8 cellular contexts compared by ENCODE assay signal in the genomic region with DNA sequence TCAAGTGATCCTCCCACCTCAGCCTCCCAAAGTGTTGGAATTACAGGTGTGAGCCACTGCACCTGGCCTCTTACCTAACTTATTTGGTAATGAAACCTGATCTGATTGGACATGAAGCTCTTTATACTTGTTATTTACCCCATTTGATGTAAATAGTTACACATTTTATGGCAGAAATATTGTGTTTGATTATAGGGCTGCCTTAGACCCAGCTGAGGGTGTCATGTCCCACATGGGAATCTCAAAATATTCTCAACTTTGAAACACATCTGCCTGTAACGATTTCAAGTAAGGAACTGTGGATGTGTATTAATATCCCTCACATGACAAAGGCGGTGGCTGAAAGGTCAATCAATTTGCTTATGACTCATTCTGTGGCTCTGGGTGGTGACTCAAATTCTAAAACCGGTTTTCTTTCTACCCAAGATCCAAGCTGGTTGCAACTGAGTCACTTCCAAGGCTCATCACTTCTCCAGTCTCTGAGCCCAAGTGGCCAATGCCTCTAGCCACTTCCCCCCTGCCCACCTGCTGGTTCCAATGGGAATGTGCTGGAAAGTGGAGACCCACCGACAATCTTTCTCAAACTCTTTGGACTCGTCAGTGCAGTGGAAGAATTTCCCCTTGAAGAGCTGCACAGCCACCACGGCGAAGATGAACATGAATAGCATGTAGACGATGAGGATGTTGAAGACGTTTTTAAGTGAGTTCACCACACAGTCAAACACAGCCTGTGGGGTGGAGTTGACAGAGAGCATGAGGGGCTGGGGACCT.
DNase-seq lines count a peak whose midpoint lies in the region; ATAC-seq and TF ChIP-seq lines count a peak whose summit lies in the region.

No MANE protein-coding gene starts in this region.

- CTCF ChIA-PET in activated CD8-positive, alpha-beta T cell treated with anti-CD3 and anti-CD28 coated beads, Interleukin-2, amount 10 ng/mL, durations not matched to agents 7 days and 5 days (lab: Charles Lee) = interaction anchor here (1.4 to 4.0 kb wide), 5 partner anchors 11 to 66 kb away, joined by 3 to 38 read pairs (median 5); no protein-coding TSS in a partner anchor

- H3K4me3 ChIP-seq in AG10803 (ENCODE audit: low read length) = no peak overlapping the region

- H3K9me3 Mint-ChIP-seq in activated CD8-positive, alpha-beta T cell treated with anti-CD3 and anti-CD28 coated beads, Interleukin-2, amount 10 ng/mL, durations not matched to agents 7 days and 5 days (ENCODE audit: insufficient read depth) = no peaks in the 10 kb centered on the region
- H3K9me3 Mint-ChIP-seq in memory B cell = no peaks in the 10 kb centered on the region

- POLR2A ChIA-PET in activated CD8-positive, alpha-beta T cell treated with anti-CD3 and anti-CD28 coated beads, Interleukin-2, amount 10 ng/mL, durations not matched to agents 7 days and 5 days (lab: Charles Lee) = interaction anchor here (0.7 to 1.7 kb wide), 2 partner anchors 55 to 106 kb away, joined by 3 to 4 read pairs; no protein-coding TSS in a partner anchor

- H3K27me3 Mint-ChIP-seq in activated CD8-positive, alpha-beta T cell treated with anti-CD3 and anti-CD28 coated beads, Interleukin-2, amount 10 ng/mL, durations not matched to agents 7 days and 5 days (ENCODE audit: low read depth) = peaks cover 24% of the 10 kb centered on the region
- peaks cover 3% of the 10 kb centered on the region for H3K27me3 Mint-ChIP-seq in memory B cell

- no peak for ATAC-seq in activated CD8-positive, alpha-beta T cell treated with anti-CD3 and anti-CD28 coated beads, Interleukin-2, amount 10 ng/mL, durations not matched to agents 7 days and 5 days
- ATAC-seq in memory B cell (ENCODE audit: low read depth) = peak; percentile 80

- DNase-seq in AG10803 (ENCODE audit: low read depth) (peak; percentile 87), GM19238 (ENCODE audit: insufficient read length, low spot score) (peak; percentile 70), HPDE6-E6E7 (ENCODE audit: extremely low spot score) (peak; percentile 97), memory B cell (ENCODE audit: low spot score in 2 of 2) (no peak), activated gamma-delta T cell treated with Interleukin-2 at 50 U/mL for 16 hours (no peak), retina (no peak), cerebellum (ENCODE audit: low spot score) (no peak)
- DNase-seq in activated CD8-positive, alpha-beta T cell treated with anti-CD3 and anti-CD28 coated beads, Interleukin-2, amount 10 ng/mL, durations not matched to agents 7 days and 5 days = peak; percentile 31

- peak; percentile 6; the same call in 1 of the 2 replicates for TF ChIP-seq CTCF in AG10803 (conservative IDR thresholded peaks at IDR 0.05; ENCODE audit: low read length)

- H3K27ac Mint-ChIP-seq in activated CD8-positive, alpha-beta T cell treated with anti-CD3 and anti-CD28 coated beads, Interleukin-2, amount 10 ng/mL, durations not matched to agents 7 days and 5 days = no peak overlapping the region
- peak overlapping the region; percentile 94 for H3K27ac Mint-ChIP-seq in memory B cell

- H3K36me3 Mint-ChIP-seq in activated CD8-positive, alpha-beta T cell treated with anti-CD3 and anti-CD28 coated beads, Interleukin-2, amount 10 ng/mL, durations not matched to agents 7 days and 5 days (ENCODE audit: low read depth) = no peaks in the 10 kb centered on the region
- peaks cover 4% of the 10 kb centered on the region for H3K36me3 Mint-ChIP-seq in memory B cell

- peaks cover 16% of the 10 kb centered on the region for H3K4me1 Mint-ChIP-seq in activated CD8-positive, alpha-beta T cell treated with anti-CD3 and anti-CD28 coated beads, Interleukin-2, amount 10 ng/mL, durations not matched to agents 7 days and 5 days (ENCODE audit: low read depth)
- peaks cover 13% of the 10 kb centered on the region for H3K4me1 Mint-ChIP-seq in memory B cell

- H3K4me3 Mint-ChIP-seq in activated CD8-positive, alpha-beta T cell treated with anti-CD3 and anti-CD28 coated beads, Interleukin-2, amount 10 ng/mL, durations not matched to agents 7 days and 5 days = no peak overlapping the region
- peak overlapping the region; percentile 72 for H3K4me3 Mint-ChIP-seq in memory B cell

Comparison
In these comparisons a context has a peak if more than half of its experiments do, and no peak if none do; other contexts are left out.
1. DNase-seq: peak in AG10803 (single experiment), GM19238 (single experiment), HPDE6-E6E7 (single experiment) and activated CD8-positive, alpha-beta T cell treated with anti-CD3 and anti-CD28 coated beads, Interleukin-2, amount 10 ng/mL, durations not matched to agents 7 days and 5 days (single experiment); none in memory B cell (0 of 2), activated gamma-delta T cell treated with Interleukin-2 at 50 U/mL for 16 hours (single experiment), retina (single experiment) and cerebellum (single experiment).